8 cellular contexts compared by ENCODE assay signal in genomic region chr20:48620486-48621255, GRCh38.
DNase-seq lines count a peak whose midpoint lies in the region; ATAC-seq and TF ChIP-seq lines count a peak whose summit lies in the region.

No MANE protein-coding gene starts in this region.

- no peaks in the 10 kb centered on the region for H3K27me3 ChIP-seq in DOHH2 (ENCODE audit: control insufficient read depth, low read length)
- H3K27me3 ChIP-seq in HL-60 (ENCODE audit: insufficient read depth, poor library complexity, severe bottlenecking) = no peaks in the 10 kb centered on the region
- no peaks in the 10 kb centered on the region for H3K27me3 ChIP-seq in lower lobe of right lung (ENCODE audit: low read depth)

- peaks cover 6% of the 10 kb centered on the region for H3K4me1 Mint-ChIP-seq in activated CD8-positive, alpha-beta T cell treated with anti-CD3 and anti-CD28 coated beads for 36 hours (ENCODE audit: low read depth)

- no peaks in the 10 kb centered on the region for H3K36me3 ChIP-seq in DOHH2 (ENCODE audit: control insufficient read depth, low read length)
- peaks cover 22% of the 10 kb centered on the region for H3K36me3 ChIP-seq in lower lobe of right lung

- POLR2A ChIA-PET in activated CD8-positive, alpha-beta T cell treated with anti-CD3 and anti-CD28 coated beads for 36 hours (lab: Charles Lee) = interaction anchor here (0.9 to 1.0 kb wide), 2 partner anchors 140 to 943 kb away, joined by 4 read pairs; no protein-coding TSS in a partner anchor

- DNase-seq in HL-60 (ENCODE audit: low read depth in 1 of 2, low spot score in 1 of 2) (peak; percentile 35 to 67), NCI-H774 (lab: John Stamatoyannopoulos, UW) (peak; percentile 71), lower lobe of right lung (peak; percentile 89)
- DNase-seq in activated CD8-positive, alpha-beta T cell treated with anti-CD3 and anti-CD28 coated beads for 36 hours = peak; percentile 84
- DNase-seq in effector CD4-positive, alpha-beta T cell = peak; percentile 61
- DNase-seq in stimulated activated CD4-positive, alpha-beta T cell treated with anti-CD3 and anti-CD28 coated beads, Interleukin-4, amount 100 ng/mL, for 48 hours (ENCODE audit: low read depth in 2 of 2) = peak; percentile 64 to 81

- TF ChIP-seq CTCF in DOHH2 (IDR thresholded peaks at IDR 0.05; ENCODE audit: low read depth, low read length, poor library complexity, severe bottlenecking) (peak; percentile 74), HL-60 (IDR thresholded peaks at IDR 0.05; ENCODE audit: insufficient read depth, low read length) (peak; percentile 84), lower lobe of right lung (IDR thresholded peaks at IDR 0.05) (peak; percentile 81)
- TF ChIP-seq CTCF in activated CD8-positive, alpha-beta T cell treated with anti-CD3 and anti-CD28 coated beads for 36 hours (IDR thresholded peaks at IDR 0.05) = peak; percentile 90

- H3K4me3 Mint-ChIP-seq in activated CD8-positive, alpha-beta T cell treated with anti-CD3 and anti-CD28 coated beads for 36 hours = peak overlapping the region; percentile 22

- H3K9me3 ChIP-seq in DOHH2 (ENCODE audit: control insufficient read depth, insufficient read depth, low read length) (no peaks in the 10 kb centered on the region), lower lobe of right lung (no peaks in the 10 kb centered on the region)

- H3K9me3 Mint-ChIP-seq in activated CD8-positive, alpha-beta T cell treated with anti-CD3 and anti-CD28 coated beads for 36 hours = no peaks in the 10 kb centered on the region

- H3K4me3 ChIP-seq in DOHH2 (ENCODE audit: low read length) (no peak overlapping the region), HL-60 (replicated peaks; ENCODE audit: insufficient read depth, low read length) (no peak overlapping the region), lower lobe of right lung (peak overlapping the region; percentile 22)

- H4K20me1 ChIP-seq in DOHH2 (ENCODE audit: control insufficient read depth, insufficient read depth, low read depth, low read length) = no peaks in the 10 kb centered on the region

- H3K9me2 ChIP-seq in DOHH2 (replicated peaks; ENCODE audit: control insufficient read depth, low read length) = no peaks in the 10 kb centered on the region

- peak; percentile 91 for ATAC-seq in activated CD8-positive, alpha-beta T cell treated with anti-CD3 and anti-CD28 coated beads for 36 hours
- ATAC-seq in lower lobe of right lung (peak; percentile 93 to 95), HG03378 (IDR thresholded peaks at IDR 0.05; ENCODE audit: unreplicated experiment) (no peak)

- peak overlapping the region; percentile 11; the same call in 1 of the 2 replicates for H3K4me2 ChIP-seq in DOHH2 (ENCODE audit: low read length)

- H3K36me3 Mint-ChIP-seq in activated CD8-positive, alpha-beta T cell treated with anti-CD3 and anti-CD28 coated beads for 36 hours (ENCODE audit: low read depth) = peaks cover 5% of the 10 kb centered on the region

- H3K27ac ChIP-seq in DOHH2 (ENCODE audit: low read depth, low read length) = no peak overlapping the region
- no peak overlapping the region for H3K27ac ChIP-seq in HL-60 (replicated peaks)
- H3K27ac ChIP-seq in lower lobe of right lung = no peak overlapping the region

- no peaks in the 10 kb centered on the region; the same call in 1 of the 2 replicates for H3K4me1 ChIP-seq in DOHH2 (ENCODE audit: control insufficient read depth, low read length)
- peaks cover 22% of the 10 kb centered on the region for H3K4me1 ChIP-seq in lower lobe of right lung

- no peaks in the 10 kb centered on the region for H3K27me3 Mint-ChIP-seq in activated CD8-positive, alpha-beta T cell treated with anti-CD3 and anti-CD28 coated beads for 36 hours

- H3K79me2 ChIP-seq in DOHH2 (ENCODE audit: control insufficient read depth, low read length) = no peaks in the 10 kb centered on the region

- CTCF ChIA-PET in activated CD8-positive, alpha-beta T cell treated with anti-CD3 and anti-CD28 coated beads for 36 hours (lab: Charles Lee) = interaction anchor here (0.5 to 2.6 kb wide), 102 partner anchors 9 to 1931 kb away, joined by 3 to 31 read pairs (median 4); partner anchors contain the start of genes ARFGEF2 and CSE1L

- H3F3A ChIP-seq in DOHH2 (ENCODE audit: control insufficient read depth, insufficient read depth) = no peaks in the 10 kb centered on the region

- H3K27ac Mint-ChIP-seq in activated CD8-positive, alpha-beta T cell treated with anti-CD3 and anti-CD28 coated beads for 36 hours = no peak overlapping the region

- intact Hi-C loops in activated CD8-positive, alpha-beta T cell treated with anti-CD3 and anti-CD28 coated beads for 36 hours (cut with micrococcal nuclease) = loop anchor here (5.0 kb wide), 1 partner anchor 943 kb away; no protein-coding TSS in a partner anchor
- intact Hi-C loops in lower lobe of right lung (cut with DNase I) = loop anchor here (5.0 kb wide), 1 partner anchor 958 kb away; no protein-coding TSS in a partner anchor
